ENCODE assay signal across 8 cellular contexts in genomic region chr19:13430790-13431582, GRCh38.
DNase-seq lines count a peak whose midpoint lies in the region; ATAC-seq and TF ChIP-seq lines count a peak whose summit lies in the region.

No MANE protein-coding gene starts in this region.

- DNase-seq in NCI-H2081 (lab: John Stamatoyannopoulos, UW) (peak; percentile 3 to 22), NCI-H2081 treated with DMSO at 0.1 percent for 48 hours (lab: John Stamatoyannopoulos, UW) (no peak), NCI-H69 (lab: John Stamatoyannopoulos, UW) (peak; percentile 55), fibroblast of peridontal ligament (ENCODE audit: extremely low read depth) (peak; percentile 52), psoas muscle (peak; percentile 33 to 55), NCI-H526 treated with DMSO at 0.1 percent for 48 hours (lab: John Stamatoyannopoulos, UW) (no peak)
- peak; percentile 35 for DNase-seq in activated CD8-positive, alpha-beta memory T cell treated with anti-CD3 and anti-CD28 coated beads, Interleukin-2, amount 50 U/mL, for 4 hours

- ATAC-seq in psoas muscle (no peak), HG03521 (IDR thresholded peaks at IDR 0.05; ENCODE audit: unreplicated experiment) (no peak)

- H3K27me3 ChIP-seq in psoas muscle (ENCODE audit: insufficient read depth in 3 of 3, low read length in 2 of 3): no peaks in the 10 kb centered on the region

- no peak overlapping the region for H3K27ac ChIP-seq in psoas muscle

- TF ChIP-seq CTCF in psoas muscle (IDR thresholded peaks at IDR 0.05): peak; percentile 35

- no peaks in the 10 kb centered on the region for H3K36me3 ChIP-seq in psoas muscle (ENCODE audit: insufficient read depth in 1 of 2, low read depth in 1 of 2)

- intact Hi-C loops in psoas muscle (cut with DNase I): no loop called here

- WGBS in psoas muscle, 3 donors: 70 to 76% (median 70%) methylated on average over 5 of the region's 5 CpGs

- no peaks in the 10 kb centered on the region for H3K4me1 ChIP-seq in psoas muscle

- no peak overlapping the region for H3K4me3 ChIP-seq in psoas muscle

- H3K9me3 ChIP-seq in psoas muscle: peaks cover 5% of the 10 kb centered on the region

Comparison
In these comparisons a context has a peak if more than half of its experiments do, and no peak if none do; other contexts are left out.
1. DNase-seq: peak in NCI-H2081 (2 of 2), NCI-H69 (single experiment), activated CD8-positive, alpha-beta memory T cell treated with anti-CD3 and anti-CD28 coated beads, Interleukin-2, amount 50 U/mL, for 4 hours (single experiment), fibroblast of peridontal ligament (single experiment) and psoas muscle (2 of 2); none in NCI-H2081 treated with DMSO at 0.1 percent for 48 hours (single experiment) and NCI-H526 treated with DMSO at 0.1 percent for 48 hours (single experiment).